In the genomic region with DNA sequence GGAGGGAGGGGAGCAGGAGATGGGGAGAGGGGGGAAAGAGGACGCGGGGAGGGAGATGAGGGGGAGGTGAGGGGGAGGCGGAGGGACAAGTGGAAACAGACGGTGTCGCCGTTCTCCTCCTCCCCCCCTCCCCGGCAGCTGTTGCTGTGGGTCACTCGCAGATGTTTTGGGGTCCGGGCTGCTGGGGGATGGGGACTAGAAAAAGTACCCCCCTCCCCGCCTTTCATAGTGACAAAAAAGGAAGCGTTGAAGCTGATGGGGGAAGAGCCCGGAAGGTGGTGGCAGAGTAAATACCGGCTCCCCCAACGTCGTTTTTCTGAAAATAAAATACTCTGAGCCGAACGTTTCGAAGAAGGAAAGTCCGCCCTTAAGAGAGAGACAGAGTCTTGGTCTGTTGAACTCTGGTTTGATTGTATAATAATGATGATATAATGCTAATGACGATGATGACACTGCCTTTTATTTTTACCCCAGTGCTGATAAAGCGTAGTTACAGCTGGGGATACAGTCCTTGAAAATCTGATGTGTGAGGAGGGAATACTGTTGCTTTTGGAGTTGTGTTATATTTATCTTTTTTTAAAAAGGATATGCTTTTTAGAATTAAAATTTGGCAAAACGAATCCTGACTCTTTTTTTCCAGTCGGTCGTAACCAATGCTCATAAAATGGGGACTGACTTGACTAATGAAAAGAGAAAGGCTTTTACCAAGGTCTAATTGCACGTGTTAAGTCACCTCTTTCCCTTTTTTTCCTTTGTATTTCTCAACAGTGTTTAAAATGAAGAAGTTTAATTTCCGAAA, we compare ENCODE assay signal across 9 cellular contexts. TPM values are rescaled to one million over a fixed set of nuclear protein-coding genes. Genes with fewer than 3 reads are reported as not detected.
DNase-seq lines count a peak whose midpoint lies in the region; ATAC-seq, FAIRE-seq and TF ChIP-seq lines count a peak whose summit lies in the region.
"Had no signal": no experiment of that assay in that cellular context is flagged by ENCODE, and none has a peak within 500 bp of the region (broad histone marks: within the 10 kb centered on the region; RNA-seq: fewer than 3 reads in every experiment).

No MANE protein-coding gene starts in this region.

- TF ChIP-seq CTCF in astrocyte (IDR thresholded peaks at IDR 0.05; ENCODE audit: insufficient read depth, low read depth, low read length): no peak

- H3K4me3 ChIP-seq in ACC112 (ENCODE audit: low read depth, low read length) (peak overlapping the region; percentile 35; the same call in 1 of the 2 replicates), GM08714 (ENCODE audit: low read length) (peak overlapping the region; percentile 14; the same call in 1 of the 2 replicates), astrocyte (ENCODE audit: insufficient read depth, low read depth, low read length) (peak overlapping the region; percentile 34), mucosa of stomach (ENCODE audit: low read length) (no peak overlapping the region)

- H3K27me3 ChIP-seq in ACC112 (ENCODE audit: insufficient read depth, low read length) (peaks cover 78% of the 10 kb centered on the region), astrocyte (ENCODE audit: insufficient read depth, low read length) (peaks cover 16% of the 10 kb centered on the region), mucosa of stomach (ENCODE audit: control insufficient read depth, insufficient read depth, low read length) (peaks cover 24% of the 10 kb centered on the region)

- H3K27ac Mint-ChIP-seq in astrocyte (ENCODE audit: unreplicated experiment): peak overlapping the region; percentile 28

- H3K36me3 Mint-ChIP-seq in astrocyte (ENCODE audit: low read depth, unreplicated experiment): no peaks in the 10 kb centered on the region

- H3K9ac ChIP-seq in astrocyte (ENCODE audit: low read length) (no peak overlapping the region), mucosa of stomach (ENCODE audit: low read length) (peak overlapping the region; percentile 7)

- peak overlapping the region; percentile 96 for H3K4me2 ChIP-seq in astrocyte (ENCODE audit: low read length)

- H3K4me1 ChIP-seq in ACC112 (ENCODE audit: control insufficient read depth, insufficient read depth, low read length, unreplicated experiment): no peaks in the 10 kb centered on the region
- no peaks in the 10 kb centered on the region for H3K4me1 ChIP-seq in astrocyte (ENCODE audit: insufficient read depth, low read length)
- peaks cover 4% of the 10 kb centered on the region for H3K4me1 ChIP-seq in mucosa of stomach (ENCODE audit: control insufficient read depth, insufficient read depth, low read length)

- no peaks in the 10 kb centered on the region for H3K4me1 Mint-ChIP-seq in astrocyte (ENCODE audit: low read depth, unreplicated experiment)

- no peak for FAIRE-seq in astrocyte (lab: Jason Lieb, UNC)
- FAIRE-seq: TTC549 had no signal

- no peaks in the 10 kb centered on the region for H3K27me3 Mint-ChIP-seq in astrocyte (ENCODE audit: low read depth, unreplicated experiment)

- no peak for ATAC-seq in GM21576 (IDR thresholded peaks at IDR 0.05; ENCODE audit: unreplicated experiment)

- H3K9me3 ChIP-seq in astrocyte (ENCODE audit: insufficient read depth, low read depth, low read length): no peaks in the 10 kb centered on the region
- H3K9me3 ChIP-seq in mucosa of stomach (ENCODE audit: control insufficient read depth, low read length): no peaks in the 10 kb centered on the region

- H2AFZ ChIP-seq in ACC112 (ENCODE audit: low read length, unreplicated experiment) (no peak overlapping the region), astrocyte (ENCODE audit: low read depth, low read length) (no peak overlapping the region)

- H3K36me3 ChIP-seq in ACC112 (ENCODE audit: insufficient read depth, low read length) (no peaks in the 10 kb centered on the region), astrocyte (ENCODE audit: insufficient read depth, low read length) (no peaks in the 10 kb centered on the region), mucosa of stomach (ENCODE audit: control insufficient read depth, insufficient read depth, low read length) (no peaks in the 10 kb centered on the region)

- H3K9me3 Mint-ChIP-seq in astrocyte (ENCODE audit: unreplicated experiment): no peaks in the 10 kb centered on the region

- DNase-seq in astrocyte (ENCODE audit: low read depth): no peak
- DNase-seq in NCI-H2196 treated with DMSO at 0.1 percent for 48 hours (lab: John Stamatoyannopoulos, UW; ENCODE audit: unreplicated experiment): no peak
- no peak for DNase-seq in NCI-H446 treated with DMSO at 0.1 percent for 48 hours (lab: John Stamatoyannopoulos, UW)
- no peak for DNase-seq in activated CD4-positive, CD25-positive, alpha-beta regulatory T cell treated with anti-CD3 and anti-CD28 coated beads, Interleukin-2, amount 50 U/mL, for 72 hours

- H3K27ac ChIP-seq in ACC112 (ENCODE audit: low read depth, low read length) (no peak overlapping the region), astrocyte (ENCODE audit: low read depth, low read length) (no peak overlapping the region)

- H3K79me2 ChIP-seq in ACC112 (ENCODE audit: control insufficient read depth, insufficient read depth, low read length, unreplicated experiment): no peaks in the 10 kb centered on the region
- no peaks in the 10 kb centered on the region for H3K79me2 ChIP-seq in astrocyte (ENCODE audit: insufficient read depth, low read length)

- no peaks in the 10 kb centered on the region for H4K20me1 ChIP-seq in astrocyte (ENCODE audit: insufficient read depth, low read length)

- H3K4me3 Mint-ChIP-seq in astrocyte (ENCODE audit: unreplicated experiment): peak overlapping the region; percentile 90

RNA-seq across cellular contexts. Expression of a gene that starts 1.0 kb away (rescaled TPM):
- total RNA-seq in astrocyte: 1.6 and 2.1 TPM in 2 replicates
